Comparison of ENCODE assay signal across 10 cellular contexts in genomic region chr7:57427594-57427993, GRCh38. TPM values are rescaled to one million over a fixed set of nuclear protein-coding genes. Genes with fewer than 3 reads are reported as not detected.
"Had no signal": no experiment of that assay in that cellular context is flagged by ENCODE, and none has a peak within 500 bp of the region (broad histone marks: within the 10 kb centered on the region; RNA-seq: fewer than 3 reads in every experiment).

No MANE protein-coding gene starts in this region.

- H3K36me3 ChIP-seq: HAP-1 had no signal

- H3K27ac Mint-ChIP-seq: GM23338, HFFc6, IgD-negative memory B cell had no signal

- H2AFZ ChIP-seq: GM23338 had no signal

- H3K4me2 ChIP-seq: GM23338 had no signal

- H3K4me3 ChIP-seq: GM23338, HAP-1 had no signal

- H3K4me1 Mint-ChIP-seq: GM23338, IgD-negative memory B cell had no signal

- FAIRE-seq: H1, H54, HTR-8/SVneo had no signal

- ATAC-seq: GM23338, HCT116 had no signal

- H3K27me3 Mint-ChIP-seq: IgD-negative memory B cell had no signal

- H3K4me3 Mint-ChIP-seq: GM23338, HFFc6, IgD-negative memory B cell had no signal

- H3K9me3 ChIP-seq: HAP-1 had no signal

- DNase-seq: HFFc6, KBM-7 had no signal

- H3K36me3 Mint-ChIP-seq: IgD-negative memory B cell had no signal

- H3K4me1 ChIP-seq: HAP-1 had no signal

RNA-seq across cellular contexts. Expression of gene ZNF716, which starts 22.4 kb away (rescaled TPM):
- total RNA-seq: GM23338, H1, HFFc6, HT-29 had no signal
- polyA plus RNA-seq: GM23338, H1, IgD-negative memory B cell had no signal
